Comparison of ENCODE assay signal across 8 cellular contexts in genomic region chr5:138542120-138542955, GRCh38. TPM values are rescaled to one million over a fixed set of nuclear protein-coding genes. Genes with fewer than 3 reads are reported as not detected.
A peak's percentile ranks its signal among the peaks of the same experiment; 100 is the strongest.
DNase-seq lines count a peak whose midpoint lies in the region; TF ChIP-seq lines count a peak whose summit lies in the region.

No MANE protein-coding gene starts in this region.

- no peak overlapping the region for H3K23ac ChIP-seq in H9 (ENCODE audit: insufficient read length, low read depth, low read length)

- no peak overlapping the region for H3T11ph ChIP-seq in H9 (ENCODE audit: low read length)

- peak overlapping the region; percentile 85 for H4K91ac ChIP-seq in H9 (ENCODE audit: insufficient read length, low read depth, low read length)

- peaks cover 63% of the 10 kb centered on the region for H3K79me2 ChIP-seq in H9 (ENCODE audit: insufficient read depth, low read length)
- H3K79me2 ChIP-seq in fibroblast of lung (ENCODE audit: control insufficient read depth, insufficient read depth, low read length), result peaks cover 87% of the 10 kb centered on the region
- peaks cover 61% of the 10 kb centered on the region for H3K79me2 ChIP-seq in parathyroid adenoma

- no peak overlapping the region for H2BK20ac ChIP-seq in H9 (ENCODE audit: low read depth, low read length, poor library complexity, severe bottlenecking)

- no peak overlapping the region for H2BK12ac ChIP-seq in H9 (ENCODE audit: insufficient read length, low read depth, low read length)

- H3K23me2 ChIP-seq in H9 (ENCODE audit: insufficient read length, low read depth, low read length, poor library complexity, severe bottlenecking), result peaks cover 11% of the 10 kb centered on the region

- H3K9me3 ChIP-seq in H9 (ENCODE audit: control insufficient read depth, low read depth, low read length), result no peaks in the 10 kb centered on the region
- no peaks in the 10 kb centered on the region for H3K9me3 ChIP-seq in fibroblast of lung (ENCODE audit: control insufficient read depth, insufficient read depth, low read depth, low read length)
- no peaks in the 10 kb centered on the region for H3K9me3 ChIP-seq in parathyroid adenoma (ENCODE audit: control insufficient read depth, low read length)

- H3K27me3 Mint-ChIP-seq in H9 (ENCODE audit: low read depth), result no peaks in the 10 kb centered on the region; the same call in 1 of the 2 replicates

- peak overlapping the region; percentile 97 for H3K18ac ChIP-seq in H9 (ENCODE audit: insufficient read length, low read depth, low read length)

- H2AFZ ChIP-seq in H9 (ENCODE audit: low read length) (no peak overlapping the region), fibroblast of lung (ENCODE audit: low read length) (no peak overlapping the region), parathyroid adenoma (peak overlapping the region; percentile 82)

- H3K56ac ChIP-seq in H9 (ENCODE audit: insufficient read length, low read depth, low read length), result no peak overlapping the region

- H3K27ac ChIP-seq in H9 (ENCODE audit: insufficient read length, low read depth, low read length) (no peak overlapping the region), fibroblast of lung (ENCODE audit: insufficient read depth, low read length) (peak overlapping the region; percentile 98), parathyroid adenoma (peak overlapping the region; percentile 98)

- TF ChIP-seq CTCF in AG09309 (IDR thresholded peaks at IDR 0.05; ENCODE audit: control insufficient read depth, insufficient read depth, low read depth, low read length, missing control alignments), result no peak
- no peak; the same call in 2 of the 3 replicates for TF ChIP-seq CTCF in H9 (conservative IDR thresholded peaks at IDR 0.05)
- no peak for TF ChIP-seq CTCF in fibroblast of lung (conservative IDR thresholded peaks at IDR 0.05 in 1 of 2, IDR thresholded peaks at IDR 0.05 in 1 of 2; ENCODE audit: low read depth in 1 of 2, low read length in 2 of 2)
- TF ChIP-seq CTCF in parathyroid adenoma (IDR thresholded peaks at IDR 0.05), result no peak
- TF ChIP-seq CTCF in GM20000 (IDR thresholded peaks at IDR 0.05; ENCODE audit: extremely low read depth, missing control alignments), result no peak

- peaks cover 18 to 45% (median 43%) of the 10 kb centered on the region in 3 experiments for H3K36me3 Mint-ChIP-seq in H9 (ENCODE audit: insufficient read depth in 1 of 3, low read depth in 3 of 3)

- peak overlapping the region; percentile 47 for H2BK5ac ChIP-seq in H9 (ENCODE audit: insufficient read length, low read length)

- peak overlapping the region; percentile 11 for H2BK120ac ChIP-seq in H9 (ENCODE audit: low read depth, low read length, poor library complexity, severe bottlenecking)

- no peaks in the 10 kb centered on the region for H3K4me1 ChIP-seq in H9 (ENCODE audit: insufficient read depth, low read length)
- no peaks in the 10 kb centered on the region for H3K4me1 ChIP-seq in fibroblast of lung (ENCODE audit: control insufficient read depth, extremely low read depth, insufficient read depth, low read length)
- H3K4me1 ChIP-seq in parathyroid adenoma, result peaks cover 3% of the 10 kb centered on the region

- peak overlapping the region; percentile 91 for H3K4me3 ChIP-seq in AG09309 (ENCODE audit: control insufficient read depth, low read depth, low read length)
- peak overlapping the region; percentile 88 to 99 (median 90) for H3K4me3 ChIP-seq in fibroblast of lung (replicated peaks in 1 of 4; ENCODE audit: control extremely low read depth in 1 of 4, insufficient read depth in 1 of 4, low read depth in 3 of 4, low read length in 4 of 4)
- H3K4me3 ChIP-seq in parathyroid adenoma (ENCODE audit: low read depth, low read length), result peak overlapping the region; percentile 97

- no peaks in the 10 kb centered on the region for H3K9me3 Mint-ChIP-seq in H9

- no CpG with 5 or more reads among the region's 48 CpGs for WGBS in H9 (ENCODE audit: extremely low coverage, insufficient read length, low lambda C conversion rate)

- H3K4me2 ChIP-seq in H9 (ENCODE audit: insufficient read depth, insufficient read length, low read length) (peak overlapping the region; percentile 94), fibroblast of lung (ENCODE audit: extremely low read depth, insufficient read depth, low read length) (peak overlapping the region; percentile 29), parathyroid adenoma (ENCODE audit: low read length) (peak overlapping the region; percentile 94)

- H2BK15ac ChIP-seq in H9 (ENCODE audit: low read depth, low read length), result no peak overlapping the region

- peak overlapping the region; percentile 76 for H3K4ac ChIP-seq in H9 (ENCODE audit: low read depth, low read length)

- no peaks in the 10 kb centered on the region for H3K27me3 ChIP-seq in H9 (ENCODE audit: insufficient read depth, low read length)
- no peaks in the 10 kb centered on the region for H3K27me3 ChIP-seq in fibroblast of lung (ENCODE audit: control insufficient read depth, insufficient read depth, low read length)
- no peaks in the 10 kb centered on the region for H3K27me3 ChIP-seq in parathyroid adenoma (ENCODE audit: control insufficient read depth, insufficient read depth, low read length)

- no peaks in the 10 kb centered on the region for H4K20me1 ChIP-seq in H9 (ENCODE audit: control insufficient read depth, insufficient read depth, insufficient read length)
- no peaks in the 10 kb centered on the region for H4K20me1 ChIP-seq in fibroblast of lung (ENCODE audit: control insufficient read depth, extremely low read depth, insufficient read depth, low read length)

- no peaks in the 10 kb centered on the region for H3K36me3 ChIP-seq in fibroblast of lung (ENCODE audit: control insufficient read depth, insufficient read depth, low read length)
- no peaks in the 10 kb centered on the region for H3K36me3 ChIP-seq in parathyroid adenoma (ENCODE audit: control insufficient read depth, insufficient read depth, low read length)

- H4K8ac ChIP-seq in H9 (replicated peaks; ENCODE audit: insufficient read length, low read depth, low read length), result no peak overlapping the region

- H3K4me3 Mint-ChIP-seq in H9, result peak overlapping the region; percentile 96 to 97

- H3K27ac Mint-ChIP-seq in H9, result peak overlapping the region; percentile 97 to 99 (median 97)

- H3K14ac ChIP-seq in H9 (ENCODE audit: insufficient read depth, low read length), result peak overlapping the region; percentile 97

- H3K79me1 ChIP-seq in H9 (ENCODE audit: insufficient read depth, low read depth, low read length, poor library complexity, severe bottlenecking), result peaks cover 6% of the 10 kb centered on the region

- no peak for DNase-seq in AG09309 (ENCODE audit: low read depth)
- no peak for DNase-seq in H9
- peak; percentile 33 for DNase-seq in UCSD-AML1 (lab: John Stamatoyannopoulos, UW; ENCODE audit: unreplicated experiment)
- peak in 1 of 2 donors; percentile 10 for DNase-seq in fibroblast of lung (ENCODE audit: low read depth in 2 of 2)
- no peak for DNase-seq in GM20000 (ENCODE audit: low spot score)
- DNase-seq in stimulated activated CD4-positive, alpha-beta T cell treated with anti-CD3 and anti-CD28 coated beads, Interleukin-4, amount 100 ng/mL, for 24 hours, result no peak
- no peak for DNase-seq in SIG-M5 treated with dmso at 0.1 percent for 504 hours (lab: John Stamatoyannopoulos, UW; ENCODE audit: unreplicated experiment)

- H3K9ac ChIP-seq in H9 (ENCODE audit: extremely low read depth, insufficient read length, low read length) (peak overlapping the region; percentile 90), fibroblast of lung (ENCODE audit: insufficient read depth, low read length) (peak overlapping the region; percentile 100), parathyroid adenoma (peak overlapping the region; percentile 90)

- H4K5ac ChIP-seq in H9 (ENCODE audit: insufficient read length, low read depth, low read length), result no peak overlapping the region

- no peak overlapping the region for H2AK5ac ChIP-seq in H9 (ENCODE audit: insufficient read length, low read length)

- H3K4me1 Mint-ChIP-seq in H9, result peaks cover 28 to 31% of the 10 kb centered on the region in 2 experiments

RNA-seq across cellular contexts. Expression of gene ETF1, which starts 0.7 kb away (rescaled TPM):
- total RNA-seq in H9 (2021) (175 and 183 TPM in 2 replicates), fibroblast of lung (117 and 118 TPM in 2 replicates)
- 94.0 and 103 TPM in 2 replicates for polyA plus RNA-seq in fibroblast of lung
- polyA plus RNA-seq in fibroblast of lung (2012), result 83.5 and 97.2 TPM in 2 replicates
- polyA minus RNA-seq in fibroblast of lung (ENCODE audit: low replicate concordance), result 9.8 and 13.2 TPM in 2 replicates

RNA-seq across cellular contexts. Expression of gene HSPA9, which starts 32.9 kb away (rescaled TPM):
- total RNA-seq in H9 (2021) (397 and 399 TPM in 2 replicates), fibroblast of lung (482 and 522 TPM in 2 replicates)
- 148 and 190 TPM in 2 replicates for polyA plus RNA-seq in fibroblast of lung
- polyA plus RNA-seq in fibroblast of lung (2012), result 141 and 176 TPM in 2 replicates
- polyA minus RNA-seq in fibroblast of lung (ENCODE audit: low replicate concordance), result 86.7 and 245 TPM in 2 replicates

Comparison
In these comparisons a context has a peak if more than half of its experiments do, and no peak if none do; other contexts are left out.
1. H3K4me2 ChIP-seq: peak in every context shown above with its lines; median percentile 94 in H9; 94 in parathyroid adenoma; 29 in fibroblast of lung.